11 cellular contexts compared by ENCODE assay signal in genomic region chr7:2030475-2031456, GRCh38.
DNase-seq lines count a peak whose midpoint lies in the region; ATAC-seq, FAIRE-seq and TF ChIP-seq lines count a peak whose summit lies in the region.
"Had no signal": no experiment of that assay in that cellular context is flagged by ENCODE, and none has a peak within 500 bp of the region (broad histone marks: within the 10 kb centered on the region; RNA-seq: fewer than 3 reads in every experiment).

No MANE protein-coding gene starts in this region.

- peaks cover 7% of the 10 kb centered on the region for H3K9me3 ChIP-seq in mucosa of descending colon

- peak overlapping the region in 2 of 7 donors; percentile 60 to 62 for H3K27ac Mint-ChIP-seq in CD14-positive monocyte
- H3K27ac Mint-ChIP-seq in activated T-helper 17 cell treated with anti-CD3 and anti-CD28 coated beads, Interleukin-2, amount 50 U/mL, for 72 hours = peak overlapping the region; percentile 43

- peaks cover 10% of the 10 kb centered on the region for H3K4me1 Mint-ChIP-seq in CD14-positive monocyte
- peaks cover 18% of the 10 kb centered on the region for H3K4me1 Mint-ChIP-seq in activated T-helper 17 cell treated with anti-CD3 and anti-CD28 coated beads, Interleukin-2, amount 50 U/mL, for 72 hours

- no peak overlapping the region for H3K4me3 ChIP-seq in Jurkat, Clone E6-1 (ENCODE audit: low read length)
- H3K4me3 ChIP-seq in mucosa of descending colon = no peak overlapping the region
- H3K4me3 ChIP-seq: GM12878, Peyer's patch had no signal

- H3K27me3 Mint-ChIP-seq in CD14-positive monocyte (ENCODE audit: low read depth in 3 of 3) = peaks cover 0 to 4% (median 2%) of the 10 kb centered on the region in 3 donors
- no peaks in the 10 kb centered on the region for H3K27me3 Mint-ChIP-seq in activated T-helper 17 cell treated with anti-CD3 and anti-CD28 coated beads, Interleukin-2, amount 50 U/mL, for 72 hours

- FAIRE-seq in frontal cortex (lab: Jason Lieb, UNC) = no peak
- no peak for FAIRE-seq in GM12892 (lab: Jason Lieb, UNC)
- FAIRE-seq: GM12878 had no signal

- peaks cover 24 to 41% (median 32%) of the 10 kb centered on the region in 7 donors for H3K9me3 Mint-ChIP-seq in CD14-positive monocyte
- peaks cover 26% of the 10 kb centered on the region for H3K9me3 Mint-ChIP-seq in activated T-helper 17 cell treated with anti-CD3 and anti-CD28 coated beads, Interleukin-2, amount 50 U/mL, for 72 hours

- H3K36me3 ChIP-seq in mucosa of descending colon (ENCODE audit: low read depth) = no peaks in the 10 kb centered on the region
- H3K36me3 ChIP-seq: Peyer's patch had no signal

- intact Hi-C loops in CD14-positive monocyte (cut with micrococcal nuclease) (no loop called here), mucosa of descending colon (cut with DNase I, micrococcal nuclease) (no loop called here)

- H3K4me1 ChIP-seq in mucosa of descending colon (ENCODE audit: low read depth) = no peaks in the 10 kb centered on the region

- TF ChIP-seq CTCF in CD14-positive monocyte (IDR thresholded peaks at IDR 0.05) (no peak), mucosa of descending colon (IDR thresholded peaks at IDR 0.05) (no peak)

- DNase-seq in CD14-positive monocyte (ENCODE audit: low spot score) = peak; percentile 36
- DNase-seq in Jurkat, Clone E6-1 (ENCODE audit: low read depth, low spot score) = peak; percentile 32
- DNase-seq in mucosa of descending colon = peak in 2 of 3 donors; percentile 21 to 27
- no peak for DNase-seq in frontal cortex (ENCODE audit: low spot score in 2 of 2)
- DNase-seq in GM12892 (ENCODE audit: insufficient read length) = no peak
- DNase-seq in retina = no peak
- DNase-seq: NCI-H2029 had no signal

- TF ChIP-seq POLR2A in GM12892 (IDR thresholded peaks at IDR 0.05; ENCODE audit: low read depth, low read length) = no peak

- ATAC-seq in activated T-helper 17 cell treated with anti-CD3 and anti-CD28 coated beads, Interleukin-2, amount 50 U/mL, for 72 hours (replicated peaks) = no peak
- peak; percentile 21 for ATAC-seq in mucosa of descending colon
- ATAC-seq in GM21825 (IDR thresholded peaks at IDR 0.05; ENCODE audit: unreplicated experiment) = no peak
- ATAC-seq: GM12878 had no signal

- peaks cover 10 to 24% of the 10 kb centered on the region in 2 donors for H3K36me3 Mint-ChIP-seq in CD14-positive monocyte
- H3K36me3 Mint-ChIP-seq in activated T-helper 17 cell treated with anti-CD3 and anti-CD28 coated beads, Interleukin-2, amount 50 U/mL, for 72 hours (ENCODE audit: low read depth) = peaks cover 9% of the 10 kb centered on the region

- H3K4me3 Mint-ChIP-seq in CD14-positive monocyte = no peak overlapping the region
- H3K4me3 Mint-ChIP-seq in activated T-helper 17 cell treated with anti-CD3 and anti-CD28 coated beads, Interleukin-2, amount 50 U/mL, for 72 hours = no peak overlapping the region

Comparison
In these comparisons a context has a peak if more than half of its experiments do, and no peak if none do; other contexts are left out.
1. DNase-seq: peak in CD14-positive monocyte (single experiment), Jurkat, Clone E6-1 (single experiment) and mucosa of descending colon (2 of 3); none in frontal cortex (0 of 2), GM12892 (single experiment) and retina (single experiment).